In the genomic region with DNA sequence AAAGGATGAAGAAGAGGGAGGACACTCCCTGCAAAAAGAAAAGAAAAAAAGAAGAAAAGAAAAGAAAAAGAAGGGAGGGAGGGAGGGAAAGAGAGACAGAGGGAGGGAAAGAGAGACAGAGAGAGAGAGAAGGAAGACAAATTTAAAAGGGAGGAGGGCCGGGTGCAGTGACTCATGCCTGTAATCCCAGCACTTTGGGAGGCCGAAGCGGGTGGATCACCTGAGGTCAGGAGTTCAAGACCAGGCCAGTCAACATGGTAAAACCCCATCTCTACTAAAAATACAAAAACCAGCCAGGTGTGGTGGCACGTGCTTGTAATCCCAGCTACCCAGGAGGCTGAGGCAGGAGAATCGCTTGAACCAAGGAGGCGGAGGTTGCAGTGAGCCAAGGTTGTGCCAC, we compare ENCODE assay signal across 8 cellular contexts. TPM values are rescaled to one million over a fixed set of nuclear protein-coding genes. Genes with fewer than 3 reads are reported as not detected.
DNase-seq lines count a peak whose midpoint lies in the region; ATAC-seq and TF ChIP-seq lines count a peak whose summit lies in the region.
"Not testable (repeated sequence)": the region's sequence is repeated elsewhere in the genome, so short reads cannot be mapped to it uniquely, and the experiment has no call there.

No MANE protein-coding gene starts in this region.

- not testable (repeated sequence) for H3K27me3 ChIP-seq in CD4-positive, CD25-positive, alpha-beta regulatory T cell (ENCODE audit: control insufficient read depth, insufficient read depth, low read length); KMS-11 (ENCODE audit: insufficient read depth, low read depth); body of pancreas; fibroblast of lung (ENCODE audit: control insufficient read depth, insufficient read depth, low read length); suprapubic skin

- H3K9me3 Mint-ChIP-seq in CD4-positive, CD25-positive, alpha-beta regulatory T cell; activated CD8-positive, alpha-beta memory T cell treated with anti-CD3 and anti-CD28 coated beads, Interleukin-2, amount 10 ng/mL, durations not matched to agents 7 days and 5 days (ENCODE audit: low read depth); naive thymus-derived CD8-positive, alpha-beta T cell: not testable (repeated sequence)

- peak overlapping the region in 2 of 4 donors; percentile 21 to 36 for H3K4me3 Mint-ChIP-seq in CD4-positive, CD25-positive, alpha-beta regulatory T cell
- H3K4me3 Mint-ChIP-seq in activated CD8-positive, alpha-beta memory T cell treated with anti-CD3 and anti-CD28 coated beads, Interleukin-2, amount 10 ng/mL, durations not matched to agents 7 days and 5 days: not testable (repeated sequence)
- peak overlapping the region in 3 of 10 donors; percentile 44 to 53 (median 48) for H3K4me3 Mint-ChIP-seq in naive thymus-derived CD8-positive, alpha-beta T cell

- not testable (repeated sequence) for DNase-seq in CD4-positive, CD25-positive, alpha-beta regulatory T cell; SK-N-MC (ENCODE audit: low read depth, low spot score); activated CD8-positive, alpha-beta memory T cell treated with anti-CD3 and anti-CD28 coated beads, Interleukin-2, amount 10 ng/mL, durations not matched to agents 7 days and 5 days; body of pancreas; fibroblast of lung (ENCODE audit: low read depth in 2 of 2); naive thymus-derived CD8-positive, alpha-beta T cell; suprapubic skin (ENCODE audit: low spot score in 2 of 2)

- peaks cover 16 to 29% (median 21%) of the 10 kb centered on the region in 4 donors for H3K4me1 Mint-ChIP-seq in CD4-positive, CD25-positive, alpha-beta regulatory T cell
- peaks cover 39% of the 10 kb centered on the region for H3K4me1 Mint-ChIP-seq in activated CD8-positive, alpha-beta memory T cell treated with anti-CD3 and anti-CD28 coated beads, Interleukin-2, amount 10 ng/mL, durations not matched to agents 7 days and 5 days
- H3K4me1 Mint-ChIP-seq in naive thymus-derived CD8-positive, alpha-beta T cell: peaks cover 8 to 26% (median 21%) of the 10 kb centered on the region in 4 donors

- H4K20me1 ChIP-seq in KMS-11 (ENCODE audit: insufficient read depth); fibroblast of lung (ENCODE audit: control insufficient read depth, extremely low read depth, insufficient read depth, low read length): not testable (repeated sequence)

- POLR2A ChIA-PET in naive thymus-derived CD8-positive, alpha-beta T cell (lab: Charles Lee): interaction anchor here (0.6 kb wide), 1 partner anchor 146 kb away, joined by 3 read pairs; no protein-coding TSS in a partner anchor

- H3K27ac ChIP-seq in CD4-positive, CD25-positive, alpha-beta regulatory T cell (ENCODE audit: insufficient read depth, low read length, poor library complexity, severe bottlenecking): peak overlapping the region; percentile 65
- H3K27ac ChIP-seq in KMS-11 (peak overlapping the region; percentile 48; the same call in 1 of the 2 replicates), SK-N-MC (peak overlapping the region; percentile 39; the same call in 1 of the 2 replicates), body of pancreas (peak overlapping the region in 3 of 4 donors; percentile 47 to 81 (median 72)), fibroblast of lung (ENCODE audit: insufficient read depth, low read length) (peak overlapping the region; percentile 60), suprapubic skin (peak overlapping the region; percentile 44)

- peak overlapping the region; percentile 82 to 98 (median 86) for H3K27ac Mint-ChIP-seq in CD4-positive, CD25-positive, alpha-beta regulatory T cell
- peak overlapping the region; percentile 84 for H3K27ac Mint-ChIP-seq in activated CD8-positive, alpha-beta memory T cell treated with anti-CD3 and anti-CD28 coated beads, Interleukin-2, amount 10 ng/mL, durations not matched to agents 7 days and 5 days
- H3K27ac Mint-ChIP-seq in naive thymus-derived CD8-positive, alpha-beta T cell: peak overlapping the region in 9 of 10 donors; percentile 1 to 92 (median 73)

- not testable (repeated sequence) for TF ChIP-seq POLR2A in body of pancreas (IDR thresholded peaks at IDR 0.05); suprapubic skin (IDR thresholded peaks at IDR 0.05)

- TF ChIP-seq CTCF in KMS-11 (conservative IDR thresholded peaks at IDR 0.05; ENCODE audit: low read depth, low read length); body of pancreas (IDR thresholded peaks at IDR 0.05); fibroblast of lung (conservative IDR thresholded peaks at IDR 0.05 in 1 of 2, IDR thresholded peaks at IDR 0.05 in 1 of 2; ENCODE audit: low read depth in 1 of 2, low read length in 2 of 2); suprapubic skin (IDR thresholded peaks at IDR 0.05): not testable (repeated sequence)

- H3K9me3 ChIP-seq in CD4-positive, CD25-positive, alpha-beta regulatory T cell (ENCODE audit: control insufficient read depth in 2 of 2, low read length in 2 of 2); SK-N-MC (ENCODE audit: low read depth, low read length); body of pancreas; fibroblast of lung (ENCODE audit: control insufficient read depth, insufficient read depth, low read depth, low read length); suprapubic skin: not testable (repeated sequence)

- H3K9ac ChIP-seq in KMS-11; SK-N-MC (ENCODE audit: insufficient read length); fibroblast of lung (ENCODE audit: insufficient read depth, low read length): not testable (repeated sequence)

- peak overlapping the region; percentile 55 for H3K4me3 ChIP-seq in CD4-positive, CD25-positive, alpha-beta regulatory T cell (ENCODE audit: low read depth, low read length)
- H3K4me3 ChIP-seq in KMS-11 (IDR thresholded peaks at IDR 0.05; ENCODE audit: insufficient read depth, low read depth, low read length); SK-N-MC; body of pancreas; fibroblast of lung (replicated peaks in 1 of 4; ENCODE audit: control extremely low read depth in 1 of 4, insufficient read depth in 1 of 4, low read depth in 3 of 4, low read length in 4 of 4); suprapubic skin: not testable (repeated sequence)

- not testable (repeated sequence) for TF ChIP-seq EP300 in suprapubic skin (IDR thresholded peaks at IDR 0.05)

- H2AFZ ChIP-seq in KMS-11 (ENCODE audit: low read depth); fibroblast of lung (ENCODE audit: low read length): not testable (repeated sequence)

- peaks cover 54% of the 10 kb centered on the region for H3K36me3 Mint-ChIP-seq in CD4-positive, CD25-positive, alpha-beta regulatory T cell
- H3K36me3 Mint-ChIP-seq in activated CD8-positive, alpha-beta memory T cell treated with anti-CD3 and anti-CD28 coated beads, Interleukin-2, amount 10 ng/mL, durations not matched to agents 7 days and 5 days: peaks cover 78% of the 10 kb centered on the region
- H3K36me3 Mint-ChIP-seq in naive thymus-derived CD8-positive, alpha-beta T cell: peaks cover 0 to 91% (median 23%) of the 10 kb centered on the region in 3 donors

- H3K4me1 ChIP-seq in CD4-positive, CD25-positive, alpha-beta regulatory T cell (ENCODE audit: control insufficient read depth, insufficient read depth, low read length, poor library complexity, severe bottlenecking): peaks cover 27% of the 10 kb centered on the region
- H3K4me1 ChIP-seq in KMS-11 (ENCODE audit: low read depth, poor library complexity, severe bottlenecking): peaks cover 50% of the 10 kb centered on the region
- H3K4me1 ChIP-seq in body of pancreas: peaks cover 33% of the 10 kb centered on the region
- not testable (repeated sequence) for H3K4me1 ChIP-seq in fibroblast of lung (ENCODE audit: control insufficient read depth, extremely low read depth, insufficient read depth, low read length); suprapubic skin

- ATAC-seq in CD4-positive, CD25-positive, alpha-beta regulatory T cell (ENCODE audit: low read depth in 2 of 2); activated CD8-positive, alpha-beta memory T cell treated with anti-CD3 and anti-CD28 coated beads, Interleukin-2, amount 10 ng/mL, durations not matched to agents 7 days and 5 days; body of pancreas; naive thymus-derived CD8-positive, alpha-beta T cell: not testable (repeated sequence)

- intact Hi-C loops in body of pancreas (cut with DNase I): not testable (repeated sequence)

- WGBS in body of pancreas, 2 donors: 73 to 79% methylated on average over 6 of the region's 6 CpGs
- 58% methylated on average over 6 of the region's 6 CpGs for WGBS in suprapubic skin

- H3K79me2 ChIP-seq in KMS-11 (ENCODE audit: insufficient read depth, low read depth): not testable (repeated sequence)
- H3K79me2 ChIP-seq in fibroblast of lung (ENCODE audit: control insufficient read depth, insufficient read depth, low read length): peaks cover 20% of the 10 kb centered on the region

- H3K36me3 ChIP-seq in CD4-positive, CD25-positive, alpha-beta regulatory T cell (ENCODE audit: control insufficient read depth, insufficient read depth, low read length): peaks cover 71% of the 10 kb centered on the region
- H3K36me3 ChIP-seq in KMS-11 (ENCODE audit: insufficient read depth) (peaks cover 14% of the 10 kb centered on the region; the same call in 1 of the 2 replicates), SK-N-MC (ENCODE audit: insufficient read depth, low read length) (peaks cover 83% of the 10 kb centered on the region), body of pancreas (replicated peaks in 1 of 2; ENCODE audit: insufficient read depth in 1 of 2, low read depth in 2 of 2) (peaks cover 21 to 22% of the 10 kb centered on the region in 2 donors), fibroblast of lung (ENCODE audit: control insufficient read depth, insufficient read depth, low read length) (peaks cover 12% of the 10 kb centered on the region), suprapubic skin (peaks cover 84% of the 10 kb centered on the region)

- H3K27me3 Mint-ChIP-seq in CD4-positive, CD25-positive, alpha-beta regulatory T cell; activated CD8-positive, alpha-beta memory T cell treated with anti-CD3 and anti-CD28 coated beads, Interleukin-2, amount 10 ng/mL, durations not matched to agents 7 days and 5 days; naive thymus-derived CD8-positive, alpha-beta T cell: not testable (repeated sequence)

- peak overlapping the region; percentile 31 for H3K4me2 ChIP-seq in KMS-11
- H3K4me2 ChIP-seq in fibroblast of lung (ENCODE audit: extremely low read depth, insufficient read depth, low read length): not testable (repeated sequence)

- CTCF ChIA-PET in activated CD8-positive, alpha-beta memory T cell treated with anti-CD3 and anti-CD28 coated beads, Interleukin-2, amount 10 ng/mL, durations not matched to agents 7 days and 5 days (lab: Charles Lee): interaction anchor here (1.0 to 6.3 kb wide), 4 partner anchors 13 to 33 kb away, joined by 3 to 33 read pairs (median 5); no protein-coding TSS in a partner anchor

RNA-seq across cellular contexts. Expression of a gene that starts 24.9 kb away (rescaled TPM):
- total RNA-seq in CD4-positive, CD25-positive, alpha-beta regulatory T cell: 130 TPM
- 100 to 1,000 TPM; 101 to 123 (median 117) TPM for polyA plus RNA-seq in CD4-positive, CD25-positive, alpha-beta regulatory T cell
- 10 to 100 TPM; 87.9 to 89.8 TPM for total RNA-seq in activated CD8-positive, alpha-beta memory T cell treated with anti-CD3 and anti-CD28 coated beads, Interleukin-2, amount 10 ng/mL, durations not matched to agents 7 days and 5 days
- total RNA-seq in body of pancreas: 100 to 1,000 TPM; 215 to 245 TPM
- 297 and 342 TPM in 2 replicates for total RNA-seq in fibroblast of lung
- 421 and 472 TPM in 2 replicates for polyA plus RNA-seq in fibroblast of lung
- polyA plus RNA-seq in fibroblast of lung (2012): 226 and 287 TPM in 2 replicates
- polyA minus RNA-seq in fibroblast of lung (ENCODE audit: low replicate concordance): 148 and 211 TPM in 2 replicates
- total RNA-seq in naive thymus-derived CD8-positive, alpha-beta T cell: 100 to 1,000 TPM; 130 to 145 TPM
- 100 to 1,000 TPM; 101 to 131 (median 112) TPM for polyA plus RNA-seq in naive thymus-derived CD8-positive, alpha-beta T cell
- 100 to 1,000 TPM; 133 to 299 (median 161) TPM for total RNA-seq in suprapubic skin

RNA-seq across cellular contexts. Expression of a gene that starts 34.5 kb away (rescaled TPM):
- 2.3 TPM for total RNA-seq in CD4-positive, CD25-positive, alpha-beta regulatory T cell
- 1 to 10 TPM in 2 of 4 donors, under 1 TPM in 2; 0.37 to 2.0 (median 1.4) TPM for polyA plus RNA-seq in CD4-positive, CD25-positive, alpha-beta regulatory T cell
- total RNA-seq in activated CD8-positive, alpha-beta memory T cell treated with anti-CD3 and anti-CD28 coated beads, Interleukin-2, amount 10 ng/mL, durations not matched to agents 7 days and 5 days: 1 to 10 TPM; 1.9 to 2.4 TPM
- total RNA-seq in body of pancreas (1 to 10 TPM in 1 of 2 donors, under 1 TPM in 1; 0.33 to 3.9 TPM), fibroblast of lung (5.6 and 6.2 TPM in 2 replicates), suprapubic skin (1 to 10 TPM; 2.0 to 3.1 (median 2.6) TPM)
- polyA plus RNA-seq in fibroblast of lung: 1.7 and 2.4 TPM in 2 replicates
- polyA plus RNA-seq in fibroblast of lung (2012): 0.82 and 1.0 TPM in 2 replicates
- 0.98 TPM in 1 of 2 replicates, not detected in the other for polyA minus RNA-seq in fibroblast of lung (ENCODE audit: low replicate concordance)
- 1 to 10 TPM; 4.1 to 6.0 TPM for total RNA-seq in naive thymus-derived CD8-positive, alpha-beta T cell
- polyA plus RNA-seq in naive thymus-derived CD8-positive, alpha-beta T cell: 1 to 10 TPM; 1.6 to 2.9 (median 1.7) TPM
